ENCODE assay signal across 29 cellular contexts in the genomic region with DNA sequence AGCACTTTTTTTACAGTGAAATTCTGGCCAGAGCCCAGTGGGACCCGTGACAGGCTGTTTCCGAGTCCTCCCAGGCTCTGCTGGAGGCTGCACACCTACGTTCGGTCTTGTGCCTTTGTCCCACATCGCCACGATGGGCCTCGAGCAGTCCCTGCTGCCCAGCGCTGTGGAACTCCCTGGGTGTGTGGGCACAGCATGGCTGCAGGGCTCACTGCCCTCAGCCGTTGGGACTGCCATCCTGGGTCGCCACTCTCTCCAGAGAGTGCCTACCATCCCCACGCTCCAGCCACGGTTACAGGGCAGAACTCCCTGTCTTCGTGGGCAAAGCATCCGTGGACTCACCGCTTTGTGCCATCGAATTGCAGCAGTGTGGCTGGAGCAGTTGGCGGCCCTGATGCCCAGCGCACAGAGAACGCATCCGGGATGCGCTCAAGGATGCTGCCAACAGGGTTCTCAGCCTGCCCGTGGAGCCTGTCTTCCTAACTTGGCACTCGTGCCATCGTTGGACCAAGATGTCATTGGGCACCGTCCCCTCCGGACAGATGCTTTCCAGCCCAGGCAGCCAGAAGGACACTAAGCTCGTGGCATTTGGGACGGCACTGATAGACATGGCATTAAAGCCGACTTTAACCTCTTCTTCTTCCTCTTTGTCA.
"Had no signal": no experiment of that assay in that cellular context is flagged by ENCODE, and none has a peak within 500 bp of the region (broad histone marks: within the 10 kb centered on the region; RNA-seq: fewer than 3 reads in every experiment).

No MANE protein-coding gene starts in this region.

- H3K27ac Mint-ChIP-seq: dendritic cell treated with granulocyte-macrophage colony-stimulating factor and Interleukin-4, amounts not matched to agents 40 ng/mL and 50 ng/mL, for 4 days; endodermal cell; naive B cell; natural killer cell treated with Interleukin-12 subunit alpha and Interleukin-12 subunit beta and Interleukin-15 and Interleukin-18, amount 100 ng/mL, for 72 hours; stimulated activated naive CD8-positive, alpha-beta T cell treated with anti-CD3 and anti-CD28 coated beads, Interleukin-15, amount 100 ng/mL, for 72 hours had no signal

- H2AFZ ChIP-seq: hepatocyte had no signal

- H3K27ac ChIP-seq: colonic mucosa, esophagus muscularis mucosa, foreskin keratinocyte, heart left ventricle, hepatocyte, left ventricle myocardium inferior, lower lobe of right lung, prostate gland, suprapubic skin, transverse colon, upper lobe of right lung, uterus had no signal

- H3K36me3 ChIP-seq: colonic mucosa, esophagus muscularis mucosa, heart left ventricle, left ventricle myocardium inferior, lower lobe of right lung, prostate gland, suprapubic skin, transverse colon, upper lobe of right lung, uterus had no signal

- H3K9me3 Mint-ChIP-seq: central memory CD8-positive, alpha-beta T cell; dendritic cell treated with granulocyte-macrophage colony-stimulating factor and Interleukin-4, amounts not matched to agents 40 ng/mL and 50 ng/mL, for 4 days; endodermal cell; natural killer cell treated with Interleukin-12 subunit alpha and Interleukin-12 subunit beta and Interleukin-15 and Interleukin-18, amount 100 ng/mL, for 72 hours; neural crest cell; stimulated activated naive CD8-positive, alpha-beta T cell treated with anti-CD3 and anti-CD28 coated beads, Interleukin-15, amount 100 ng/mL, for 72 hours had no signal

- DNase-seq: colonic mucosa; effector CD8-positive, alpha-beta T cell; endodermal cell; foreskin keratinocyte; heart left ventricle; kidney glomerular epithelial cell; left colon; left ventricle myocardium inferior; lower lobe of right lung; naive B cell; right cardiac atrium; stimulated activated CD4-positive, alpha-beta T cell treated with anti-CD3 and anti-CD28 coated beads, Interleukin-12 subunit alpha, Interleukin-12 subunit beta, amount 100 ng/mL, for 4 hours; stimulated activated CD4-positive, alpha-beta T cell treated with anti-CD3 and anti-CD28 coated beads, Interleukin-1b, Interleukin-23, amount 100 ng/mL, for 48 hours; stimulated activated CD4-positive, alpha-beta T cell treated with anti-CD3 and anti-CD28 coated beads, Interleukin-4, amount 100 ng/mL, for 1 hour; stimulated activated CD8-positive, alpha-beta memory T cell treated with anti-CD3 and anti-CD28 coated beads, Interleukin-4, amount 100 ng/mL, for 48 hours; stimulated activated naive CD4-positive, alpha-beta T cell; stimulated activated naive CD8-positive, alpha-beta T cell treated with anti-CD3 and anti-CD28 coated beads, Interleukin-15, amount 100 ng/mL, for 72 hours; transverse colon; upper lobe of right lung; uterus had no signal

- H3K36me3 Mint-ChIP-seq: naive B cell; natural killer cell treated with Interleukin-12 subunit alpha and Interleukin-12 subunit beta and Interleukin-15 and Interleukin-18, amount 100 ng/mL, for 72 hours had no signal

- H3K4me2 ChIP-seq: hepatocyte, smooth muscle cell had no signal

- H3K9me3 ChIP-seq: colonic mucosa, esophagus muscularis mucosa, heart left ventricle, left ventricle myocardium inferior, lower lobe of right lung, prostate gland, suprapubic skin, transverse colon, upper lobe of right lung, uterus had no signal

- H3K4me3 Mint-ChIP-seq: central memory CD8-positive, alpha-beta T cell; dendritic cell treated with granulocyte-macrophage colony-stimulating factor and Interleukin-4, amounts not matched to agents 40 ng/mL and 50 ng/mL, for 4 days; endodermal cell; naive B cell; natural killer cell treated with Interleukin-12 subunit alpha and Interleukin-12 subunit beta and Interleukin-15 and Interleukin-18, amount 100 ng/mL, for 72 hours; neural crest cell; stimulated activated naive CD8-positive, alpha-beta T cell treated with anti-CD3 and anti-CD28 coated beads, Interleukin-15, amount 100 ng/mL, for 72 hours had no signal

- H3K4me1 Mint-ChIP-seq: central memory CD8-positive, alpha-beta T cell; endodermal cell; naive B cell; stimulated activated naive CD8-positive, alpha-beta T cell treated with anti-CD3 and anti-CD28 coated beads, Interleukin-15, amount 100 ng/mL, for 72 hours had no signal

- H3K79me2 ChIP-seq: hepatocyte had no signal

- ATAC-seq: foreskin keratinocyte; heart left ventricle; left colon; lower lobe of right lung; right cardiac atrium; stimulated activated naive CD8-positive, alpha-beta T cell treated with anti-CD3 and anti-CD28 coated beads, Interleukin-15, amount 100 ng/mL, for 72 hours; upper lobe of right lung had no signal

- H3K4me1 ChIP-seq: colonic mucosa, esophagus muscularis mucosa, foreskin keratinocyte, heart left ventricle, left ventricle myocardium inferior, lower lobe of right lung, prostate gland, transverse colon, upper lobe of right lung, uterus had no signal

- H3K4me3 ChIP-seq: colonic mucosa, esophagus muscularis mucosa, heart left ventricle, hepatocyte, left ventricle myocardium inferior, lower lobe of right lung, prostate gland, smooth muscle cell, suprapubic skin, transverse colon, upper lobe of right lung, uterus had no signal

- H3K27me3 ChIP-seq: colonic mucosa, heart left ventricle, hepatocyte, suprapubic skin, transverse colon, upper lobe of right lung, uterus had no signal
